In genomic region chr11:79768343-79768742, GRCh38 we compare ENCODE assay signal across 27 cellular contexts.
DNase-seq lines count a peak whose midpoint lies in the region; ATAC-seq and TF ChIP-seq lines count a peak whose summit lies in the region.
"Had no signal": no experiment of that assay in that cellular context is flagged by ENCODE, and none has a peak within 500 bp of the region (broad histone marks: within the 10 kb centered on the region; RNA-seq: fewer than 3 reads in every experiment).

No MANE protein-coding gene starts in this region.

- H3K27ac Mint-ChIP-seq in MCF 10A (ENCODE audit: low read depth, unreplicated experiment) = no peak overlapping the region
- H3K27ac Mint-ChIP-seq: activated naive CD8-positive, alpha-beta T cell treated with anti-CD3 and anti-CD28 coated beads for 36 hours; activated T-cell treated with anti-CD3 and anti-CD28 coated beads, Interleukin-2, amount 50 U/mL, for 24 hours; naive thymus-derived CD4-positive, alpha-beta T cell had no signal

- H3K4me1 ChIP-seq in breast epithelium (no peaks in the 10 kb centered on the region), OCI-LY3 (ENCODE audit: low read length) (peaks cover 36% of the 10 kb centered on the region), right lobe of liver (no peaks in the 10 kb centered on the region), thyroid gland (no peaks in the 10 kb centered on the region)
- H3K4me1 ChIP-seq: BE2C, uterus had no signal

- H3K79me2 ChIP-seq in OCI-LY3 (ENCODE audit: low read length) = no peaks in the 10 kb centered on the region

- CTCF ChIA-PET in MCF 10A (lab: Yijun Ruan, JAX) = no interaction called here

- 25% methylated on average over 1 of the region's 1 CpG for WGBS in right lobe of liver (ENCODE audit: insufficient coverage, low coverage, low lambda C conversion rate, missing lambda C conversion rate)
- 0 to 41% methylated on average over 1 of the region's 1 CpG for WGBS in thyroid gland, 2 donors

- H3K9me3 ChIP-seq in breast epithelium (no peaks in the 10 kb centered on the region), OCI-LY3 (ENCODE audit: insufficient read depth, low read length) (no peaks in the 10 kb centered on the region), right lobe of liver (no peaks in the 10 kb centered on the region), thyroid gland (no peaks in the 10 kb centered on the region)
- H3K9me3 ChIP-seq: BE2C, MG63, neutrophil, uterus had no signal

- ATAC-seq in right lobe of liver = peak; percentile 77 to 97 (median 82)
- no peak for ATAC-seq in HG03280 (IDR thresholded peaks at IDR 0.05; ENCODE audit: unreplicated experiment)
- ATAC-seq: naive thymus-derived CD4-positive, alpha-beta T cell had no signal

- H3K9ac ChIP-seq in OCI-LY3 (ENCODE audit: low read length) = no peak overlapping the region

- H3K27ac ChIP-seq in breast epithelium (no peak overlapping the region), OCI-LY3 (ENCODE audit: low read length) (no peak overlapping the region), right lobe of liver (no peak overlapping the region), thyroid gland (no peak overlapping the region)
- H3K27ac ChIP-seq: neutrophil, uterus had no signal

- no peak overlapping the region for H2AFZ ChIP-seq in OCI-LY3 (ENCODE audit: low read depth, low read length)

- no peak overlapping the region for H3K4me3 ChIP-seq in breast epithelium
- H3K4me3 ChIP-seq in OCI-LY3 (ENCODE audit: low read length) = no peak overlapping the region
- H3K4me3 ChIP-seq in right lobe of liver = no peak overlapping the region
- H3K4me3 ChIP-seq in thyroid gland (replicated peaks in 1 of 3) = no peak overlapping the region
- H3K4me3 ChIP-seq: MG63, uterus had no signal

- no peaks in the 10 kb centered on the region for H3K4me1 Mint-ChIP-seq in MCF 10A (ENCODE audit: insufficient read depth, unreplicated experiment)
- H3K4me1 Mint-ChIP-seq: activated naive CD8-positive, alpha-beta T cell treated with anti-CD3 and anti-CD28 coated beads for 36 hours; naive thymus-derived CD4-positive, alpha-beta T cell had no signal

- no peak for TF ChIP-seq POLR2A in breast epithelium (IDR thresholded peaks at IDR 0.05)
- TF ChIP-seq POLR2A in right lobe of liver (IDR thresholded peaks at IDR 0.05) = no peak
- TF ChIP-seq POLR2A in thyroid gland (IDR thresholded peaks at IDR 0.05) = no peak

- H4K20me1 ChIP-seq in OCI-LY3 (ENCODE audit: insufficient read depth, low read length) = no peaks in the 10 kb centered on the region

- BruUV-seq in MCF 10A (replicated peaks; lab: Mats Ljungman, UMichigan) = no TSS peak

- H3K36me3 ChIP-seq in breast epithelium = no peaks in the 10 kb centered on the region
- no peaks in the 10 kb centered on the region for H3K36me3 ChIP-seq in OCI-LY3 (replicated peaks; ENCODE audit: low read depth, low read length)
- H3K36me3 ChIP-seq in right lobe of liver = no peaks in the 10 kb centered on the region
- H3K36me3 ChIP-seq in thyroid gland = no peaks in the 10 kb centered on the region
- H3K36me3 ChIP-seq: BE2C, MG63, neutrophil, uterus had no signal

- H3K36me3 Mint-ChIP-seq in MCF 10A (ENCODE audit: insufficient read depth, unreplicated experiment) = no peaks in the 10 kb centered on the region
- H3K36me3 Mint-ChIP-seq: activated naive CD8-positive, alpha-beta T cell treated with anti-CD3 and anti-CD28 coated beads for 36 hours; naive thymus-derived CD4-positive, alpha-beta T cell had no signal

- peak overlapping the region; percentile 5; the same call in 1 of the 2 replicates for H3K4me2 ChIP-seq in OCI-LY3 (ENCODE audit: low read length)

- POLR2A ChIA-PET in MCF 10A (lab: Yijun Ruan, JAX) = no interaction called here

- H3K27me3 ChIP-seq in breast epithelium = no peaks in the 10 kb centered on the region
- H3K27me3 ChIP-seq in OCI-LY3 (ENCODE audit: low read depth, low read length) = no peaks in the 10 kb centered on the region
- H3K27me3 ChIP-seq in right lobe of liver = no peaks in the 10 kb centered on the region
- H3K27me3 ChIP-seq in thyroid gland = no peaks in the 10 kb centered on the region
- H3K27me3 ChIP-seq: BE2C, MG63, neutrophil, uterus had no signal

- H3K4me3 Mint-ChIP-seq in MCF 10A (ENCODE audit: unreplicated experiment) = no peak overlapping the region
- H3K4me3 Mint-ChIP-seq: activated naive CD8-positive, alpha-beta T cell treated with anti-CD3 and anti-CD28 coated beads for 36 hours; activated T-cell treated with anti-CD3 and anti-CD28 coated beads, Interleukin-2, amount 50 U/mL, for 24 hours; naive thymus-derived CD4-positive, alpha-beta T cell had no signal

- no peaks in the 10 kb centered on the region for H3K27me3 Mint-ChIP-seq in MCF 10A (ENCODE audit: insufficient read depth, unreplicated experiment)
- H3K27me3 Mint-ChIP-seq: activated naive CD8-positive, alpha-beta T cell treated with anti-CD3 and anti-CD28 coated beads for 36 hours; activated T-cell treated with anti-CD3 and anti-CD28 coated beads, Interleukin-2, amount 50 U/mL, for 24 hours; naive thymus-derived CD4-positive, alpha-beta T cell had no signal

- DNase-seq in MCF 10A (ENCODE audit: unreplicated experiment) (peak; percentile 17), breast epithelium (ENCODE audit: low spot score in 2 of 2) (no peak), right lobe of liver (peak; percentile 79 to 81 (median 81)), thyroid gland (peak; percentile 43 to 58), NOMO-1 (lab: John Stamatoyannopoulos, UW; ENCODE audit: unreplicated experiment in 2 of 2) (no peak)
- DNase-seq: ACHN; activated gamma-delta T cell; activated naive CD8-positive, alpha-beta T cell treated with anti-CD3 and anti-CD28 coated beads for 36 hours; activated T-cell treated with anti-CD3 and anti-CD28 coated beads, Interleukin-2, amount 50 U/mL, for 24 hours; anterior cingulate cortex; BE2C; caudate nucleus; cortex of kidney; DMS153; effector memory CD4-positive, alpha-beta T cell; KBM-7; MG63; naive thymus-derived CD4-positive, alpha-beta T cell; NCI-H1930; NK-92 treated with Interleukin-12 subunit alpha and Interleukin-12 subunit beta, amount 100 ng/mL, for 24 hours; SHP77 treated with DMSO at 0.1 percent for 48 hours; stimulated activated naive CD4-positive, alpha-beta T cell; T-helper 2 cell; uterus had no signal

- H3K9me3 Mint-ChIP-seq in MCF 10A (ENCODE audit: unreplicated experiment) = no peaks in the 10 kb centered on the region

- TF ChIP-seq CTCF in MCF 10A (IDR thresholded peaks at IDR 0.05; ENCODE audit: unreplicated experiment) (no peak), breast epithelium (IDR thresholded peaks at IDR 0.05) (no peak), OCI-LY3 (IDR thresholded peaks at IDR 0.05; ENCODE audit: low read depth, low read length) (no peak), right lobe of liver (IDR thresholded peaks at IDR 0.05) (no peak), thyroid gland (IDR thresholded peaks at IDR 0.05) (no peak)

- intact Hi-C loops in MCF 10A (cut with micrococcal nuclease) (no loop called here), breast epithelium (cut with DNase I; ENCODE audit: low total_unique reads) (no loop called here), right lobe of liver (cut with DNase I) (no loop called here), thyroid gland (cut with DNase I) (no loop called here)

Comparison
In these comparisons a context has a peak if more than half of its experiments do, and no peak if none do; other contexts are left out.
1. DNase-seq: peak in MCF 10A (single experiment), right lobe of liver (3 of 3) and thyroid gland (2 of 2); none in breast epithelium (0 of 2) and NOMO-1 (0 of 2).